In the genomic region with DNA sequence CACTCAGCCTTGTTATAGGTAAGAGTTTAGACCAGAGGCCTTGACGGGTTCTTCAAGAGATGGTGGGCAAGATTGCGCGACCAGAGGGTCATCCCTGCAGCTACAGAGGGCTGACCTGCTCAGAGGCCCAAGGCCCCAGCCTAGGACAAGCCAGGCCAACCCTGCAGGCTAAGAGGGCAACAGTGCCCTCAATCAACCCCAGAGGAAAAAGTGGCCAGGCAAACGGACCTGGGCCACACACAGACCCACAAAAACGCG, we compare ENCODE assay signal across 9 cellular contexts. TPM values are rescaled to one million over a fixed set of nuclear protein-coding genes. Genes with fewer than 3 reads are reported as not detected.
DNase-seq lines count a peak whose midpoint lies in the region; TF ChIP-seq lines count a peak whose summit lies in the region.
"Had no signal": no experiment of that assay in that cellular context is flagged by ENCODE, and none has a peak within 500 bp of the region (broad histone marks: within the 10 kb centered on the region; RNA-seq: fewer than 3 reads in every experiment).

No MANE protein-coding gene starts in this region.

- H3K27ac ChIP-seq in C4-2B (peak overlapping the region; percentile 95), Peyer's patch (peak overlapping the region; percentile 77 to 96 (median 88)), endodermal cell (ENCODE audit: low read depth, low read length) (peak overlapping the region; percentile 54), neutrophil (peak overlapping the region; percentile 89)

- H3K27me3 ChIP-seq in Peyer's patch = no peaks in the 10 kb centered on the region
- H3K27me3 ChIP-seq in endodermal cell (ENCODE audit: control insufficient read depth, insufficient read depth, low read length, poor library complexity, severe bottlenecking) = no peaks in the 10 kb centered on the region
- H3K27me3 ChIP-seq in neutrophil = no peaks in the 10 kb centered on the region

- H3K36me3 Mint-ChIP-seq in endodermal cell (ENCODE audit: low read depth) = peaks cover 35% of the 10 kb centered on the region

- H3K4me1 ChIP-seq in Peyer's patch (peaks cover 0 to 23% (median 3%) of the 10 kb centered on the region in 4 donors), endodermal cell (ENCODE audit: control insufficient read depth, insufficient read depth, low read length) (peaks cover 4% of the 10 kb centered on the region), neutrophil (ENCODE audit: control insufficient read depth in 1 of 2, insufficient read depth in 1 of 2, low read depth in 1 of 2, low read length in 1 of 2) (peaks cover 72% of the 10 kb centered on the region in 2 experiments)

- no peak for TF ChIP-seq CTCF in C4-2B (conservative IDR thresholded peaks at IDR 0.05)
- TF ChIP-seq CTCF in Peyer's patch (IDR thresholded peaks at IDR 0.05) = no peak
- no peak for TF ChIP-seq CTCF in endodermal cell (conservative IDR thresholded peaks at IDR 0.05)
- no peak for TF ChIP-seq CTCF in neutrophil (IDR thresholded peaks at IDR 0.05)

- TF ChIP-seq POLR2A in Peyer's patch (IDR thresholded peaks at IDR 0.05) = no peak

- peaks cover 0 to 10% (median 0%) of the 10 kb centered on the region in 3 donors for H3K36me3 ChIP-seq in Peyer's patch
- H3K36me3 ChIP-seq in endodermal cell (ENCODE audit: control insufficient read depth, insufficient read depth, low read length) = peaks cover 30% of the 10 kb centered on the region
- peaks cover 4% of the 10 kb centered on the region for H3K36me3 ChIP-seq in neutrophil

- WGBS in endodermal cell (ENCODE audit: insufficient coverage in 1 of 2, insufficient read length in 1 of 2), 2 experiments = 68 to 73% methylated on average over 6 of the region's 6 CpGs

- H3K4me3 ChIP-seq in Peyer's patch (peak overlapping the region; percentile 61 to 93 (median 64)), endodermal cell (ENCODE audit: low read length) (peak overlapping the region; percentile 99), neutrophil (ENCODE audit: low read depth in 1 of 2, low read length in 1 of 2) (peak overlapping the region; percentile 83 to 85)

- peak overlapping the region; percentile 95 for H3K4me3 Mint-ChIP-seq in endodermal cell

- peaks cover 28% of the 10 kb centered on the region for H3K4me1 Mint-ChIP-seq in endodermal cell

- peaks cover 14% of the 10 kb centered on the region for H3K27me3 Mint-ChIP-seq in endodermal cell (ENCODE audit: insufficient read depth)

- H3K9me3 ChIP-seq in Peyer's patch (no peaks in the 10 kb centered on the region), endodermal cell (ENCODE audit: control insufficient read depth, low read length) (peaks cover 8% of the 10 kb centered on the region), neutrophil (no peaks in the 10 kb centered on the region)

- H3K9ac ChIP-seq in endodermal cell (ENCODE audit: extremely low read depth, low read length, poor library complexity, severe bottlenecking) = peak overlapping the region; percentile 79

- DNase-seq in Peyer's patch (no peak), endodermal cell (peak; percentile 73), DMS79 (lab: John Stamatoyannopoulos, UW) (no peak), germinal center (ENCODE audit: low spot score) (no peak), amniotic stem cell (lab: John Stamatoyannopoulos, UW) (no peak), UCSD-AML1 (lab: John Stamatoyannopoulos, UW; ENCODE audit: unreplicated experiment) (no peak)
- DNase-seq: SHP77 treated with DMSO at 0.1 percent for 48 hours had no signal

- peaks cover 8% of the 10 kb centered on the region for H3K9me3 Mint-ChIP-seq in endodermal cell

- H3K27ac Mint-ChIP-seq in endodermal cell = peak overlapping the region; percentile 94

RNA-seq across cellular contexts. Expression of gene SSH1, which starts 1.3 kb away (rescaled TPM):
- total RNA-seq in Peyer's patch (10 to 100 TPM; 11.6 to 35.5 (median 23.3) TPM), endodermal cell (10 to 100 TPM; 27.1 to 28.3 TPM)
- polyA plus RNA-seq in endodermal cell (2013, experiment 1 of 2) = 16.6 TPM
- polyA plus RNA-seq in endodermal cell (2013, experiment 2 of 2) = 20.3 TPM

RNA-seq across cellular contexts. Expression of gene DAO, which starts 23.8 kb away (rescaled TPM):
- total RNA-seq in Peyer's patch = 1 to 10 TPM in 1 of 4 donors, not detected in 3; 1.2 TPM
- total RNA-seq in endodermal cell = not detected
- polyA plus RNA-seq in endodermal cell (2013, experiment 1 of 2) = not detected
- polyA plus RNA-seq in endodermal cell (2013, experiment 2 of 2) = not detected
